Comparison of ENCODE assay signal across 8 cellular contexts in genomic region chr10:62244785-62245595, GRCh38. TPM values are rescaled to one million over a fixed set of nuclear protein-coding genes. Genes with fewer than 3 reads are reported as not detected.
A peak's percentile ranks its signal among the peaks of the same experiment; 100 is the strongest.
DNase-seq lines count a peak whose midpoint lies in the region; ATAC-seq and TF ChIP-seq lines count a peak whose summit lies in the region.

No MANE protein-coding gene starts in this region.

- TF ChIP-seq POLR2A in stomach (IDR thresholded peaks at IDR 0.05) = no peak

- H3K9me3 ChIP-seq in Loucy (ENCODE audit: insufficient read depth, low read depth, low read length) (no peaks in the 10 kb centered on the region), SU-DHL-6 (ENCODE audit: insufficient read depth, low read length) (no peaks in the 10 kb centered on the region), stomach (no peaks in the 10 kb centered on the region)

- peak overlapping the region; percentile 28; the same call in 1 of the 2 replicates for H2AFZ ChIP-seq in Loucy (ENCODE audit: low read length)
- peak overlapping the region; percentile 3 for H2AFZ ChIP-seq in SU-DHL-6 (ENCODE audit: low read depth, low read length, severe bottlenecking)

- 24 to 33% (median 26%) methylated on average over 5 of the region's 5 CpGs for WGBS in stomach, 5 donors

- peak; percentile 94 for TF ChIP-seq CTCF in Loucy (conservative IDR thresholded peaks at IDR 0.05; ENCODE audit: low read length)
- TF ChIP-seq CTCF in SU-DHL-6 (IDR thresholded peaks at IDR 0.05; ENCODE audit: insufficient read depth, low read length, poor library complexity, severe bottlenecking) = peak; percentile 97
- peak; percentile 85 for TF ChIP-seq CTCF in cardiac fibroblast (IDR thresholded peaks at IDR 0.05; ENCODE audit: low read depth, low read length)
- peak in 5 of 7 experiments; percentile 75 to 86 (median 82) for TF ChIP-seq CTCF in stomach (IDR thresholded peaks at IDR 0.05)

- H3F3A ChIP-seq in Loucy (ENCODE audit: low read depth) = no peaks in the 10 kb centered on the region
- H3F3A ChIP-seq in SU-DHL-6 (ENCODE audit: insufficient read depth) = peaks cover 72% of the 10 kb centered on the region

- H4K20me1 ChIP-seq in Loucy (ENCODE audit: insufficient read depth, low read length, poor library complexity, severe bottlenecking) = no peaks in the 10 kb centered on the region
- no peaks in the 10 kb centered on the region for H4K20me1 ChIP-seq in SU-DHL-6 (ENCODE audit: low read depth, low read length)

- H3K9ac ChIP-seq in Loucy (ENCODE audit: low read depth, low read length, poor library complexity, severe bottlenecking) (peak overlapping the region; percentile 51), SU-DHL-6 (ENCODE audit: low read length) (peak overlapping the region; percentile 51)

- H3K4me2 ChIP-seq in Loucy (ENCODE audit: low read depth, low read length, poor library complexity, severe bottlenecking) (peak overlapping the region; percentile 69), SU-DHL-6 (ENCODE audit: low read depth, low read length, poor library complexity, severe bottlenecking) (peak overlapping the region; percentile 96)

- H3K36me3 ChIP-seq in Loucy (ENCODE audit: insufficient read depth, low read length) (no peaks in the 10 kb centered on the region), SU-DHL-6 (ENCODE audit: low read length) (no peaks in the 10 kb centered on the region), stomach (no peaks in the 10 kb centered on the region)

- no peak for TF ChIP-seq EP300 in stomach (IDR thresholded peaks at IDR 0.05)

- peak overlapping the region; percentile 90 for H3K27ac ChIP-seq in SU-DHL-6 (ENCODE audit: low read depth, low read length)
- no peak overlapping the region for H3K27ac ChIP-seq in stomach

- DNase-seq in activated CD4-positive, CD25-positive, alpha-beta regulatory T cell treated with anti-CD3 and anti-CD28 coated beads, Interleukin-2, amount 50 U/mL, for 16 hours (ENCODE audit: low read depth, low spot score) = peak; percentile 33
- no peak for DNase-seq in activated CD4-positive, CD25-positive, alpha-beta regulatory T cell treated with anti-CD3 and anti-CD28 coated beads, Interleukin-2, amount 50 U/mL, for 72 hours
- peak; percentile 87 to 92 for DNase-seq in cardiac fibroblast (ENCODE audit: low read depth in 2 of 2)
- peak; percentile 83 for DNase-seq in left kidney (ENCODE audit: low read depth, low spot score)
- DNase-seq in stomach = no peak

- intact Hi-C loops in stomach (cut with DNase I; ENCODE audit: low total_unique reads) = loop anchor here (5.0 to 10.0 kb wide), 2 partner anchors 208 to 340 kb away; partner anchors contain the start of gene ARID5B

- peak; percentile 63 for ATAC-seq in GM21723 (IDR thresholded peaks at IDR 0.05; ENCODE audit: unreplicated experiment)

- H3K27me3 ChIP-seq in Loucy (ENCODE audit: insufficient read depth, low read length, poor library complexity, severe bottlenecking) (no peaks in the 10 kb centered on the region), SU-DHL-6 (ENCODE audit: low read length) (no peaks in the 10 kb centered on the region), stomach (no peaks in the 10 kb centered on the region)

- H3K79me2 ChIP-seq in Loucy (ENCODE audit: insufficient read depth, low read length) (peaks cover 56% of the 10 kb centered on the region), SU-DHL-6 (ENCODE audit: insufficient read depth, low read length) (peaks cover 35% of the 10 kb centered on the region)

- H3K4me1 ChIP-seq in Loucy (ENCODE audit: insufficient read depth, low read length, poor library complexity, severe bottlenecking) = peaks cover 50% of the 10 kb centered on the region
- peaks cover 0 to 31% (median 9%) of the 10 kb centered on the region in 4 donors for H3K4me1 ChIP-seq in stomach

- H3K9me2 ChIP-seq in Loucy (replicated peaks; ENCODE audit: low read depth, low read length) (no peaks in the 10 kb centered on the region), SU-DHL-6 (replicated peaks; ENCODE audit: insufficient read depth, low read length) (no peaks in the 10 kb centered on the region)

- H3K4me3 ChIP-seq in Loucy (ENCODE audit: low read length, poor library complexity, severe bottlenecking) (no peak overlapping the region), SU-DHL-6 (ENCODE audit: insufficient read depth, low read length, poor library complexity, severe bottlenecking) (peak overlapping the region; percentile 45), cardiac fibroblast (replicated peaks in 1 of 2; ENCODE audit: low read depth in 2 of 2, low read length in 2 of 2) (peak overlapping the region in 1 of 2 donors; percentile 62), stomach (no peak overlapping the region)

RNA-seq across cellular contexts. Expression of gene RTKN2, which starts 23.7 kb away (rescaled TPM):
- 1 to 10 TPM in 2 of 5 donors, under 1 TPM in 1, not detected in 2; 0.58 to 8.4 (median 2.9) TPM for total RNA-seq in stomach
- 1 to 10 TPM in 1 of 3 donors, under 1 TPM in 2; 0.15 to 3.0 (median 0.68) TPM for polyA plus RNA-seq in stomach

Comparison
In these comparisons a context has a peak if more than half of its experiments do, and no peak if none do; other contexts are left out.
1. DNase-seq: peak in activated CD4-positive, CD25-positive, alpha-beta regulatory T cell treated with anti-CD3 and anti-CD28 coated beads, Interleukin-2, amount 50 U/mL, for 16 hours (single experiment), cardiac fibroblast (2 of 2) and left kidney (single experiment); none in activated CD4-positive, CD25-positive, alpha-beta regulatory T cell treated with anti-CD3 and anti-CD28 coated beads, Interleukin-2, amount 50 U/mL, for 72 hours (single experiment) and stomach (single experiment).
2. Peak in every context shown above with its lines, with median percentiles within 50 percentile points of each other: CTCF ChIP-seq.